ENCODE assay signal across 8 cellular contexts in the genomic region with DNA sequence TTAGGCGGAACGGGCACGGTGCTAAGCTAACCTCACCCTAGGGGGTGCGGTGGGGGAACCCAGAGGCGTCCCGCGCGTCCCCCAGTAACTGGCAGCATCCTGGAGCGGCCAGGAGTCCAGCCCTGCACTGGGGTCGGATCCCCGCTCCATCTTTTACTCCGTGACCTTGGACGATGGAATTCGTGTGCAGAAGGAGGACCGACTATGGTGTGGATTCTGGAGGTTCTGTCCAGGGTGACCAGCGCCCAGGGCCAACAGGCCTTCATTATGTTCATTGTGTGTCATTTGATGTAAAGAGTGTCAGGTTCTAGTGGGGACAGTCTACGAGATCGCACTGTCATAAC. TPM values are rescaled to one million over a fixed set of nuclear protein-coding genes. Genes with fewer than 3 reads are reported as not detected.
A peak's percentile ranks its signal among the peaks of the same experiment; 100 is the strongest.
DNase-seq lines count a peak whose midpoint lies in the region; ATAC-seq and TF ChIP-seq lines count a peak whose summit lies in the region.

No MANE protein-coding gene starts in this region.

- H2AFZ ChIP-seq in OCI-LY3 (ENCODE audit: low read depth, low read length) (no peak overlapping the region), osteoblast (ENCODE audit: low read length) (peak overlapping the region; percentile 74)

- H4K20me1 ChIP-seq in OCI-LY3 (ENCODE audit: insufficient read depth, low read length) = peaks cover 19% of the 10 kb centered on the region
- H4K20me1 ChIP-seq in osteoblast (ENCODE audit: insufficient read depth, low read length) = peaks cover 31% of the 10 kb centered on the region

- peaks cover 20% of the 10 kb centered on the region for H3K36me3 ChIP-seq in OCI-LY3 (replicated peaks; ENCODE audit: low read depth, low read length)
- peaks cover 11% of the 10 kb centered on the region for H3K36me3 ChIP-seq in osteoblast (ENCODE audit: insufficient read depth, low read length)

- DNase-seq in COLO668 (lab: John Stamatoyannopoulos, UW; ENCODE audit: unreplicated experiment) (peak; percentile 26), epithelial cell of prostate (ENCODE audit: low read depth, low spot score) (no peak), osteoblast (ENCODE audit: insufficient read length, low spot score, missing footprints) (no peak), GM19240 (ENCODE audit: insufficient read length, low spot score) (no peak), amygdala (lab: John Stamatoyannopoulos, UW) (no peak)

- H3K9me3 ChIP-seq in OCI-LY3 (ENCODE audit: insufficient read depth, low read length) = no peaks in the 10 kb centered on the region
- no peaks in the 10 kb centered on the region for H3K9me3 ChIP-seq in osteoblast (ENCODE audit: low read depth, low read length)

- H3K27ac ChIP-seq in OCI-LY3 (ENCODE audit: low read length) = peak overlapping the region; percentile 29; the same call in 1 of the 2 replicates
- H3K27ac ChIP-seq in epithelial cell of prostate = peak overlapping the region; percentile 73
- H3K27ac ChIP-seq in osteoblast (ENCODE audit: low read depth, low read length) = peak overlapping the region; percentile 83

- peaks cover 94% of the 10 kb centered on the region for H3K79me2 ChIP-seq in OCI-LY3 (ENCODE audit: low read length)
- H3K79me2 ChIP-seq in osteoblast (ENCODE audit: insufficient read depth, low read length) = peaks cover 92% of the 10 kb centered on the region

- no peak for ATAC-seq in HG02642 (IDR thresholded peaks at IDR 0.05; ENCODE audit: poor library complexity, unreplicated experiment)
- no peak for ATAC-seq in GM18868 (IDR thresholded peaks at IDR 0.05; ENCODE audit: unreplicated experiment)

- TF ChIP-seq CTCF in OCI-LY3 (IDR thresholded peaks at IDR 0.05; ENCODE audit: low read depth, low read length) (no peak), osteoblast (IDR thresholded peaks at IDR 0.05; ENCODE audit: extremely low read depth, low read depth, low read length) (no peak)

- H3K27me3 ChIP-seq in OCI-LY3 (ENCODE audit: low read depth, low read length) (no peaks in the 10 kb centered on the region), osteoblast (ENCODE audit: insufficient read depth, low read length) (no peaks in the 10 kb centered on the region)

- peak overlapping the region; percentile 90 for H3K4me3 ChIP-seq in OCI-LY3 (ENCODE audit: low read length)
- H3K4me3 ChIP-seq in osteoblast (ENCODE audit: insufficient read depth, low read length) = peak overlapping the region; percentile 90

- peak overlapping the region; percentile 88 for H3K9ac ChIP-seq in OCI-LY3 (ENCODE audit: low read length)

- peaks cover 32% of the 10 kb centered on the region for H3K4me1 ChIP-seq in OCI-LY3 (ENCODE audit: low read length)
- H3K4me1 ChIP-seq in osteoblast (ENCODE audit: insufficient read depth, low read length) = peaks cover 19% of the 10 kb centered on the region

- peak overlapping the region; percentile 82 for H3K4me2 ChIP-seq in OCI-LY3 (ENCODE audit: low read length)
- H3K4me2 ChIP-seq in osteoblast (ENCODE audit: insufficient read depth, low read length) = peak overlapping the region; percentile 93

RNA-seq across cellular contexts. Expression of gene SPPL2B, which starts 0.7 kb away (rescaled TPM):
- 32.6 and 34.5 TPM in 2 replicates for total RNA-seq in osteoblast

RNA-seq across cellular contexts. Expression of gene LSM7, which starts 0.7 kb away (rescaled TPM):
- total RNA-seq in osteoblast = 46.9 and 57.9 TPM in 2 replicates

RNA-seq across cellular contexts. Expression of gene LINGO3, which starts 21.2 kb away (rescaled TPM):
- not detected in 2 replicates for total RNA-seq in osteoblast

RNA-seq across cellular contexts. Expression of gene TMPRSS9, which starts 30.9 kb away (rescaled TPM):
- total RNA-seq in osteoblast = 0.29 and 1.1 TPM in 2 replicates

RNA-seq across cellular contexts. Expression of gene PEAK3, which starts 47.2 kb away (rescaled TPM):
- under 0.01 TPM in 1 of 2 replicates, not detected in the other for total RNA-seq in osteoblast

Comparison
In these comparisons a context has a peak if more than half of its experiments do, and no peak if none do; other contexts are left out.
1. H3K27ac ChIP-seq: peak in every context shown above with its lines; median percentile 83 in osteoblast; 73 in epithelial cell of prostate; 29 in OCI-LY3.